ENCODE assay signal across 18 cellular contexts in genomic region chr7:130458256-130458655, GRCh38. TPM values are rescaled to one million over a fixed set of nuclear protein-coding genes. Genes with fewer than 3 reads are reported as not detected.
DNase-seq lines count a peak whose midpoint lies in the region; ATAC-seq and TF ChIP-seq lines count a peak whose summit lies in the region.
"Had no signal": no experiment of that assay in that cellular context is flagged by ENCODE, and none has a peak within 500 bp of the region (broad histone marks: within the 10 kb centered on the region; RNA-seq: fewer than 3 reads in every experiment).

No MANE protein-coding gene starts in this region.

- no peak overlapping the region for H3K18ac ChIP-seq in mesendoderm (ENCODE audit: low read length)

- peaks cover 18 to 49% (median 23%) of the 10 kb centered on the region in 4 donors for H3K4me1 Mint-ChIP-seq in naive thymus-derived CD8-positive, alpha-beta T cell

- no peak overlapping the region for H3K56ac ChIP-seq in mesendoderm (ENCODE audit: low read length)

- H2BK15ac ChIP-seq in mesendoderm (replicated peaks; ENCODE audit: low read depth), result no peak overlapping the region

- no peak overlapping the region for H2AK5ac ChIP-seq in mesendoderm (ENCODE audit: low read length)

- H3K4me2 ChIP-seq in OCI-LY3 (ENCODE audit: low read length), result peak overlapping the region; percentile 62
- H3K4me2 ChIP-seq in mesendoderm (ENCODE audit: low read length), result no peak overlapping the region

- H3K36me3 ChIP-seq in OCI-LY3 (replicated peaks; ENCODE audit: low read depth, low read length) (no peaks in the 10 kb centered on the region), mesendoderm (ENCODE audit: control insufficient read depth, insufficient read depth, low read length) (no peaks in the 10 kb centered on the region)
- H3K36me3 ChIP-seq: prostate gland had no signal

- H2BK5ac ChIP-seq in mesendoderm (ENCODE audit: low read length), result no peak overlapping the region

- peak; percentile 22 for DNase-seq in SIG-M5 treated with dmso at 0.1 percent for 504 hours (lab: John Stamatoyannopoulos, UW; ENCODE audit: unreplicated experiment)
- no peak for DNase-seq in SIG-M5 (lab: John Stamatoyannopoulos, UW)
- DNase-seq in naive thymus-derived CD8-positive, alpha-beta T cell, result peak in 3 of 10 donors; percentile 15 to 39 (median 31)
- DNase-seq in stimulated activated naive CD4-positive, alpha-beta T cell treated with Interleukin-2 at 50 U/mL for 16 hours (lab: John Stamatoyannopoulos, UW), result no peak
- no peak for DNase-seq in activated CD8-positive, alpha-beta memory T cell treated with anti-CD3 and anti-CD28 coated beads for 24 hours
- DNase-seq in mesendoderm, result no peak
- DNase-seq: cerebellar nuclear complex; DMS53; erythroblast; IMR-90; mammary epithelial cell; NCI-H2107; stimulated activated CD4-positive, alpha-beta T cell treated with anti-CD3 and anti-CD28 coated beads, Interleukin-2, amount 100 ng/mL, for 48 hours; T1000 had no signal

- WGBS in mesendoderm (ENCODE audit: extremely low coverage, insufficient coverage, low lambda C conversion rate), result no CpG with 5 or more reads among the region's 2 CpGs

- no peak for TF ChIP-seq CTCF in OCI-LY3 (IDR thresholded peaks at IDR 0.05; ENCODE audit: low read depth, low read length)

- H3K9me3 Mint-ChIP-seq in naive thymus-derived CD8-positive, alpha-beta T cell, result peaks cover 0 to 22% (median 10%) of the 10 kb centered on the region in 9 donors

- no peaks in the 10 kb centered on the region for H4K20me1 ChIP-seq in OCI-LY3 (ENCODE audit: insufficient read depth, low read length)

- H3K9ac ChIP-seq in OCI-LY3 (ENCODE audit: low read length) (peak overlapping the region; percentile 20; the same call in 1 of the 2 replicates), mesendoderm (ENCODE audit: low read length) (no peak overlapping the region)

- H3K27me3 ChIP-seq in OCI-LY3 (ENCODE audit: low read depth, low read length) (no peaks in the 10 kb centered on the region), mesendoderm (ENCODE audit: insufficient read depth, low read length, poor library complexity) (no peaks in the 10 kb centered on the region)

- no peak overlapping the region for H4K8ac ChIP-seq in mesendoderm (ENCODE audit: low read depth, low read length)

- H3K27ac ChIP-seq in OCI-LY3 (ENCODE audit: low read length) (no peak overlapping the region), mesendoderm (ENCODE audit: low read depth, low read length) (no peak overlapping the region)
- H3K27ac ChIP-seq: prostate gland had no signal

- H3K27me3 Mint-ChIP-seq in naive thymus-derived CD8-positive, alpha-beta T cell, result no peaks in the 10 kb centered on the region

- peaks cover 0 to 18% (median 12%) of the 10 kb centered on the region in 3 donors for H3K36me3 Mint-ChIP-seq in naive thymus-derived CD8-positive, alpha-beta T cell

- no peaks in the 10 kb centered on the region for H3K9me3 ChIP-seq in OCI-LY3 (ENCODE audit: insufficient read depth, low read length)
- H3K9me3 ChIP-seq: prostate gland had no signal

- no peaks in the 10 kb centered on the region for H3K79me1 ChIP-seq in mesendoderm (ENCODE audit: low read length)

- H3K4ac ChIP-seq in mesendoderm (ENCODE audit: low read depth, low read length), result no peak overlapping the region

- H3K79me2 ChIP-seq in OCI-LY3 (ENCODE audit: low read length) (no peaks in the 10 kb centered on the region), mesendoderm (ENCODE audit: control insufficient read depth, insufficient read depth, low read length) (no peaks in the 10 kb centered on the region)

- peak overlapping the region; percentile 54 to 76 (median 71) for H3K4me3 Mint-ChIP-seq in naive thymus-derived CD8-positive, alpha-beta T cell

- no peak overlapping the region for H3K23ac ChIP-seq in mesendoderm (ENCODE audit: low read length)

- H3K4me3 ChIP-seq in OCI-LY3 (ENCODE audit: low read length) (peak overlapping the region; percentile 29), mesendoderm (ENCODE audit: low read length) (no peak overlapping the region)
- H3K4me3 ChIP-seq: prostate gland had no signal

- H2BK120ac ChIP-seq in mesendoderm (ENCODE audit: low read depth, low read length), result no peak overlapping the region

- H3K4me1 ChIP-seq in OCI-LY3 (ENCODE audit: low read length), result peaks cover 11% of the 10 kb centered on the region
- no peaks in the 10 kb centered on the region for H3K4me1 ChIP-seq in mesendoderm (ENCODE audit: control insufficient read depth, low read depth, low read length)
- H3K4me1 ChIP-seq: prostate gland had no signal

- peak; percentile 68 for ATAC-seq in GM21529 (IDR thresholded peaks at IDR 0.05; ENCODE audit: unreplicated experiment)
- ATAC-seq in naive thymus-derived CD8-positive, alpha-beta T cell, result peak; percentile 75 to 86

- POLR2A ChIA-PET in naive thymus-derived CD8-positive, alpha-beta T cell (lab: Charles Lee), result interaction anchor here (1.4 to 3.5 kb wide), 3 partner anchors 17 to 64 kb away, joined by 3 to 11 read pairs (median 3); partner anchors contain the start of gene CEP41

- peak overlapping the region; percentile 24 to 89 (median 82) for H3K27ac Mint-ChIP-seq in naive thymus-derived CD8-positive, alpha-beta T cell

- no peak overlapping the region for H4K5ac ChIP-seq in mesendoderm (ENCODE audit: low read length)

- H2AFZ ChIP-seq in OCI-LY3 (ENCODE audit: low read depth, low read length), result no peak overlapping the region

RNA-seq across cellular contexts. Expression of gene CEP41, which starts 17.4 kb away (rescaled TPM):
- total RNA-seq in naive thymus-derived CD8-positive, alpha-beta T cell, result 10 to 100 TPM; 23.8 to 25.3 TPM
- polyA plus RNA-seq in naive thymus-derived CD8-positive, alpha-beta T cell, result 10 to 100 TPM; 54.8 to 74.5 (median 61.0) TPM
- polyA plus RNA-seq in mesendoderm (2013, experiment 1 of 2), result 11.1 TPM
- 11.3 TPM for polyA plus RNA-seq in mesendoderm (2013, experiment 2 of 2)

RNA-seq across cellular contexts. Expression of gene MEST, which starts 33.6 kb away (rescaled TPM):
- 10 to 100 TPM; 15.9 to 16.1 TPM for total RNA-seq in naive thymus-derived CD8-positive, alpha-beta T cell
- polyA plus RNA-seq in naive thymus-derived CD8-positive, alpha-beta T cell, result 10 to 100 TPM; 27.6 to 57.4 (median 44.6) TPM
- polyA plus RNA-seq in mesendoderm (2013, experiment 1 of 2), result 123 TPM
- 117 TPM for polyA plus RNA-seq in mesendoderm (2013, experiment 2 of 2)
- total RNA-seq: A172 had no signal
